Comparison of ENCODE assay signal across 8 cellular contexts in the genomic region with DNA sequence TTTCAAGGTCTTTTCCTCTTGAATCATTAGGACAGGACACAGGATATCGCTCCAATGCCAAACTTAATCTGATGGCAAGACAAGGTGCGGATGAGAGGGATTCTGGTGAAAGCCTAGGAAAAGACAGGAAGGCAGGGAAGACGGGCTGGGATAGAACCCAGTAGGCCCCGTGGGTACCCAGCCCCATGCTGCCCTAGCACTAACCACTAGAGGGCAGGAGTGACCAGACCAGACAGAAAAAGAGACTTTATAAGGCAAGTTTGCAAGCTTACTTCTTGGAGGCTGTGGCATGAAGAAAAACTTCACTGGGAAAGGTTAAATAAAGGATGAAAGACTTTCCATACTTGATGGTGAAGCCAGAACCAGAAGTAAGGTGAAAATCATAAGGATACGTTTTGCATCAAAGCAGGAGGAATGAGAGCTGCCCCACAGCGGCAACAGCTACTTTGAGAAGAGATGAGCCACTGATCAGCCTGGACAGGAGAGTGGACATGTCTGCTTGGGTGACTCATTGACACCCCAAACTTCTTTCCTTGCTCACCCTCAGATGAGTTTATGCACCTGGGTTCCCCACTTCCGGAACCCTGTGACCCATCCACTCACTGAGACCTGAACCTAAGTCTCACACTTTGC. TPM values are rescaled to one million over a fixed set of nuclear protein-coding genes. Genes with fewer than 3 reads are reported as not detected.
A peak's percentile ranks its signal among the peaks of the same experiment; 100 is the strongest.
DNase-seq lines count a peak whose midpoint lies in the region; ATAC-seq, FAIRE-seq and TF ChIP-seq lines count a peak whose summit lies in the region.

No MANE protein-coding gene starts in this region.

- no peaks in the 10 kb centered on the region for H3K9me3 ChIP-seq in prostate gland

- H3K36me3 ChIP-seq in prostate gland: no peaks in the 10 kb centered on the region

- H3K27me3 ChIP-seq in prostate gland (replicated peaks; ENCODE audit: insufficient read depth): no peaks in the 10 kb centered on the region

- no peak overlapping the region for H3K27ac ChIP-seq in prostate gland

- no peak for TF ChIP-seq POLR2A in GM12891 (IDR thresholded peaks at IDR 0.05; ENCODE audit: low read depth, low read length)
- no peak for TF ChIP-seq POLR2A in prostate gland (IDR thresholded peaks at IDR 0.05)

- POLR2A ChIA-PET in AG04449 (lab: Yijun Ruan, JAX): no interaction called here

- intact Hi-C loops in Right ventricle myocardium superior (cut with DNase I) (no loop called here), prostate gland (cut with DNase I) (no loop called here)

- H3K4me3 ChIP-seq in AG04449 (ENCODE audit: low read depth, low read length) (no peak overlapping the region), prostate gland (no peak overlapping the region)

- no peak for DNase-seq in AG04449 (ENCODE audit: low read depth, low spot score)
- peak; percentile 35 for DNase-seq in GM12891 (ENCODE audit: insufficient read length, low spot score)
- peak; percentile 5 for DNase-seq in NCI-H526 treated with DMSO at 0.1 percent for 48 hours (lab: John Stamatoyannopoulos, UW)
- DNase-seq in activated naive CD4-positive, alpha-beta T cell treated with Interleukin-2 at 50 U/mL for 16 hours: peak; percentile 23
- peak; percentile 70 for DNase-seq in Right ventricle myocardium superior
- peak; percentile 55 for DNase-seq in prostate gland (ENCODE audit: low spot score)
- DNase-seq in cerebellum (ENCODE audit: low spot score): no peak

- peak; percentile 35 for FAIRE-seq in GM12891 (lab: Jason Lieb, UNC)

- WGBS in prostate gland: 57% methylated on average over 7 of the region's 7 CpGs

- no peaks in the 10 kb centered on the region for H3K4me1 ChIP-seq in prostate gland (replicated peaks)

- peak; percentile 78 for TF ChIP-seq CTCF in AG04449 (IDR thresholded peaks at IDR 0.05; ENCODE audit: insufficient read depth, low read length, missing control alignments)
- peak; percentile 64 to 87 (median 76) for TF ChIP-seq CTCF in prostate gland (IDR thresholded peaks at IDR 0.05)

- ATAC-seq in Right ventricle myocardium superior (ENCODE audit: poor library complexity): peak; percentile 83
- ATAC-seq in HG03342 (IDR thresholded peaks at IDR 0.05; ENCODE audit: unreplicated experiment): no peak

- CTCF ChIA-PET in AG04449 (lab: Yijun Ruan, JAX): interaction anchor here (0.7 to 4.0 kb wide), 24 partner anchors 9 to 691 kb away, joined by 3 to 35 read pairs (median 6); no protein-coding TSS in a partner anchor

TF ChIP-seq in GM12891, 5 proteins besides CTCF, POLR2A, EP300 and RAD21:
- TF ChIP-seq POU2F2 (IDR thresholded peaks at IDR 0.05; ENCODE audit: low read depth, low read length) (no peak), PAX5 (IDR thresholded peaks at IDR 0.05; ENCODE audit: insufficient read depth, low read length, severe bottlenecking) (no peak), POLR2AphosphoS5 (IDR thresholded peaks at IDR 0.05; ENCODE audit: low read depth, low read length) (no peak), TAF1 (IDR thresholded peaks at IDR 0.05; ENCODE audit: low read depth, low read length) (no peak), SPI1 (IDR thresholded peaks at IDR 0.05; ENCODE audit: low read depth, low read length) (no peak)

RNA-seq across cellular contexts. Expression of a gene that starts 39.8 kb away (rescaled TPM):
- polyA plus RNA-seq in GM12891 (2012; ENCODE audit: low read depth, missing spikeins): not detected
- 0.40 TPM for total RNA-seq in Right ventricle myocardium superior
- total RNA-seq in prostate gland: 10 to 100 TPM in 1 of 2 donors, not detected in 1; 10.3 TPM
- total RNA-seq in cerebellum: 54.2 TPM

Comparison
In these comparisons a context has a peak if more than half of its experiments do, and no peak if none do; other contexts are left out.
1. DNase-seq: peak in GM12891 (single experiment), NCI-H526 treated with DMSO at 0.1 percent for 48 hours (single experiment), activated naive CD4-positive, alpha-beta T cell treated with Interleukin-2 at 50 U/mL for 16 hours (single experiment), Right ventricle myocardium superior (single experiment) and prostate gland (single experiment); none in AG04449 (single experiment) and cerebellum (single experiment).